16 cellular contexts compared by ENCODE assay signal in the genomic region with DNA sequence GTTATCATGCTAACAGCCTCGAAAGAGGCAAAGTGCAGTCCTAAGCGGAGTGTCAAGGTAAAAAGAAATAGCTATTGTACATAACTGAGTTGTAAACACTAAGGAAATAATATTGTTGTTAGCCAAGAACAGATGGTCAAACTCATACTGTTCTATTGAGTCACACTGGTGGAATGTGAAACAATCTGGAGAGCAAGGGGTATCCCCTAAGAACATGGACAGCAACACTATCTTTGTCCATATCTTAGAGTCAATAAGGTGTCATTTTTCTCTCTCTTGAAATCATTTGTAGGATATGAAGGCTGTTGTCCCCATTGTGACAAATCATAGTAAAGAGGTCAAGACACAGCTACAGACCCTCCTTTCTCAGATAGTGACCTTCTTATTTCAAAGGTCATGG.
DNase-seq lines count a peak whose midpoint lies in the region; ATAC-seq and TF ChIP-seq lines count a peak whose summit lies in the region.
"Had no signal": no experiment of that assay in that cellular context is flagged by ENCODE, and none has a peak within 500 bp of the region (broad histone marks: within the 10 kb centered on the region; RNA-seq: fewer than 3 reads in every experiment).

No MANE protein-coding gene starts in this region.

- ATAC-seq in HG03469 (IDR thresholded peaks at IDR 0.05; ENCODE audit: unreplicated experiment) (no peak), HG03039 (IDR thresholded peaks at IDR 0.05; ENCODE audit: unreplicated experiment) (no peak)

- TF ChIP-seq CTCF in AG10803 (conservative IDR thresholded peaks at IDR 0.05; ENCODE audit: low read length) = no peak

- DNase-seq in AG10803 (ENCODE audit: low read depth) (peak; percentile 83), NCI-H226 (peak; percentile 73), dedifferentiated amniotic fluid mesenchymal stem cell (ENCODE audit: extremely low spot score) (peak; percentile 63), kidney tubule cell (ENCODE audit: low spot score) (peak; percentile 87), cerebellar cortex (ENCODE audit: low spot score) (no peak)
- no peak for DNase-seq in activated T-cell treated with anti-CD3 and anti-CD28 coated beads, Interleukin-2, amount 50 U/mL, for 48 hours
- DNase-seq: activated CD4-positive, alpha-beta T cell treated with anti-CD3 and anti-CD28 coated beads, Interleukin-2, amount 10 ng/mL, durations not matched to agents 24 days and 14 days; DMS53; NCI-H1436 treated with DMSO at 0.1 percent for 48 hours; NCI-H526; pancreas; RPMI8226; stimulated activated CD8-positive, alpha-beta memory T cell treated with anti-CD3 and anti-CD28 coated beads, Interleukin-4, amount 100 ng/mL, for 48 hours had no signal

- no peak overlapping the region for H3K4me3 ChIP-seq in AG10803 (ENCODE audit: low read length)
- H3K4me3 ChIP-seq: pancreas, tibial nerve had no signal

Comparison
In these comparisons a context has a peak if more than half of its experiments do, and no peak if none do; other contexts are left out.
1. DNase-seq: peak in AG10803 (single experiment), NCI-H226 (single experiment), dedifferentiated amniotic fluid mesenchymal stem cell (single experiment) and kidney tubule cell (single experiment); none in activated T-cell treated with anti-CD3 and anti-CD28 coated beads, Interleukin-2, amount 50 U/mL, for 48 hours (0 of 2) and cerebellar cortex (single experiment).